8 cellular contexts compared by ENCODE assay signal in the genomic region with DNA sequence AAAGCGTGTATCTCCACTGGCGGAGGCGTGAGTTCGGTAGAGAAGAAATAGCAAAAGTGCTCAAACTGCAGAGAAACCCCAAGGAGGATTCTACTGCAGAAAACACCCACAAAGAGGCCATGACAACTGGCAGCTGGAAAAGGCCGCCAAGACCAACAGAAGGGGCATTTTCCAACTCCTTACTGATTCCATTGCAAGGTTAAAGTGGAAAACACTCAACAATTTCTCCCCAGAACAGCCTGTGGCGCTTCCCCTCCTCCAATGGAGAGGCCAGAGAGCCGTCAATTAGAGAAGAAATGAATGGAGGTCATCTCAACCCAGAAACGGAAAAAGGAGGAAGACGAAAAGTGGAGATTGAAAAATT. TPM values are rescaled to one million over a fixed set of nuclear protein-coding genes. Genes with fewer than 3 reads are reported as not detected.
DNase-seq lines count a peak whose midpoint lies in the region; ATAC-seq and TF ChIP-seq lines count a peak whose summit lies in the region.

No MANE protein-coding gene starts in this region.

- H3K27ac ChIP-seq in SK-N-MC: peak overlapping the region; percentile 71; the same call in 1 of the 2 replicates

- DNase-seq in SK-N-MC (ENCODE audit: low read depth, low spot score) (no peak), fibroblast of the aortic adventitia (ENCODE audit: low read depth) (no peak), skeletal muscle cell (ENCODE audit: low read depth) (no peak), nucleus accumbens (lab: John Stamatoyannopoulos, UW) (no peak), mucosa of gallbladder (ENCODE audit: low spot score) (no peak), AG20443 (ENCODE audit: low spot score) (no peak)

- peak overlapping the region; percentile 94 for H3K9ac ChIP-seq in SK-N-MC (ENCODE audit: insufficient read length)

- peaks cover 28% of the 10 kb centered on the region for H3K36me3 ChIP-seq in SK-N-MC (ENCODE audit: insufficient read depth, low read length)

- no peaks in the 10 kb centered on the region for H3K9me3 ChIP-seq in SK-N-MC (ENCODE audit: low read depth, low read length)

- no peak for TF ChIP-seq CTCF in fibroblast of the aortic adventitia (IDR thresholded peaks at IDR 0.05; ENCODE audit: insufficient read depth, low read length)

- peak; percentile 9 for ATAC-seq in GM19351 (IDR thresholded peaks at IDR 0.05; ENCODE audit: unreplicated experiment)
- ATAC-seq in GM21526 (IDR thresholded peaks at IDR 0.05; ENCODE audit: low FRiP score, unreplicated experiment): no peak

- peak overlapping the region; percentile 84 for H3K4me3 ChIP-seq in SK-N-MC
- peak overlapping the region; percentile 86 for H3K4me3 ChIP-seq in fibroblast of the aortic adventitia (ENCODE audit: low read depth, low read length)
- H3K4me3 ChIP-seq in skeletal muscle cell (ENCODE audit: low read depth, low read length): peak overlapping the region; percentile 80

RNA-seq across cellular contexts. Expression of a gene that starts 0.6 kb away (rescaled TPM):
- total RNA-seq in fibroblast of the aortic adventitia (ENCODE audit: low replicate concordance) (8.7 and 20.0 TPM in 2 replicates), mucosa of gallbladder (64.6 TPM)

RNA-seq across cellular contexts. Expression of a gene that starts 7.9 kb away (rescaled TPM):
- total RNA-seq in fibroblast of the aortic adventitia (ENCODE audit: low replicate concordance) (5.1 and 8.0 TPM in 2 replicates), mucosa of gallbladder (10.7 TPM)

RNA-seq across cellular contexts. Expression of a gene that starts 29.0 kb away (rescaled TPM):
- total RNA-seq in fibroblast of the aortic adventitia (ENCODE audit: low replicate concordance): 0.18 TPM in 1 of 2 replicates, not detected in the other
- 49.9 TPM for total RNA-seq in mucosa of gallbladder

RNA-seq across cellular contexts. Expression of a gene that starts 34.7 kb away (rescaled TPM):
- total RNA-seq in fibroblast of the aortic adventitia (ENCODE audit: low replicate concordance) (13.9 and 31.5 TPM in 2 replicates), mucosa of gallbladder (39.2 TPM)

RNA-seq across cellular contexts. Expression of a gene that starts 37.1 kb away (rescaled TPM):
- total RNA-seq in fibroblast of the aortic adventitia (ENCODE audit: low replicate concordance): 75.0 and 86.0 TPM in 2 replicates
- 57.2 TPM for total RNA-seq in mucosa of gallbladder

Comparison
In these comparisons a context has a peak if more than half of its experiments do, and no peak if none do; other contexts are left out.
1. RNA of a gene that starts 29.0 kb away (total RNA-seq): 49.9 TPM in mucosa of gallbladder (single experiment); 0.18 TPM in fibroblast of the aortic adventitia; every median in the first group is over 10 times any median in the second.
2. Peak in every context shown above with its lines, with median percentiles within 50 percentile points of each other: H3K4me3 ChIP-seq.